In genomic region chr2:9143264-9143815, GRCh38 we compare ENCODE assay signal across 8 cellular contexts.
A peak's percentile ranks its signal among the peaks of the same experiment; 100 is the strongest.
DNase-seq lines count a peak whose midpoint lies in the region; ATAC-seq and TF ChIP-seq lines count a peak whose summit lies in the region.

No MANE protein-coding gene starts in this region.

- H3K9me3 ChIP-seq in heart right ventricle (no peaks in the 10 kb centered on the region), mammary epithelial cell (replicated peaks; ENCODE audit: insufficient read depth, low read length) (no peaks in the 10 kb centered on the region), muscle layer of colon (ENCODE audit: low read length) (no peaks in the 10 kb centered on the region), uterus (no peaks in the 10 kb centered on the region), tibial nerve (no peaks in the 10 kb centered on the region)

- no peak overlapping the region for H3K9ac ChIP-seq in mammary epithelial cell (ENCODE audit: insufficient read depth, low read length)
- H3K9ac ChIP-seq in muscle layer of colon (ENCODE audit: low read length): peak overlapping the region; percentile 24

- BruUV-seq in mammary epithelial cell (replicated peaks; lab: Mats Ljungman, UMichigan): no TSS peak

- H3K36me3 ChIP-seq in heart right ventricle: no peaks in the 10 kb centered on the region
- H3K36me3 ChIP-seq in mammary epithelial cell (ENCODE audit: insufficient read depth, low read length): no peaks in the 10 kb centered on the region
- no peaks in the 10 kb centered on the region for H3K36me3 ChIP-seq in muscle layer of colon (ENCODE audit: insufficient read depth, low read length)
- H3K36me3 ChIP-seq in uterus: no peaks in the 10 kb centered on the region
- no peaks in the 10 kb centered on the region for H3K36me3 ChIP-seq in tibial nerve

- H2AFZ ChIP-seq in mammary epithelial cell (ENCODE audit: low read depth, low read length): peak overlapping the region; percentile 76

- H4K20me1 ChIP-seq in mammary epithelial cell (ENCODE audit: insufficient read depth, low read length): no peaks in the 10 kb centered on the region

- H3K79me2 ChIP-seq in mammary epithelial cell (ENCODE audit: insufficient read depth, low read length): no peaks in the 10 kb centered on the region

- intact Hi-C loops in heart right ventricle (cut with DNase I) (loop anchor here in 9 of 10 donors (1.0 to 10.0 kb wide), 12 partner anchors 49 to 281 kb away; partner anchors contain the start of genes ASAP2 (in 4 of the 9), CPSF3 (in 4 of the 9) and ITGB1BP1 (in 4 of the 9)), cardiac septum (cut with DNase I) (loop anchor here (2.0 to 5.0 kb wide), 3 partner anchors 64 to 279 kb away; partner anchors contain the start of genes ASAP2, CPSF3 and ITGB1BP1), mammary epithelial cell (cut with micrococcal nuclease) (loop anchor here (2.0 to 10.0 kb wide), 7 partner anchors 141 to 641 kb away; partner anchors contain the start of genes CPSF3, IAH1, ITGB1BP1 and MBOAT2), uterus (cut with DNase I; ENCODE audit: low total_unique reads) (loop anchor here (10.0 kb wide), 2 partner anchors 61 to 191 kb away; partner anchors contain the start of gene ASAP2)

- CTCF ChIA-PET in mammary epithelial cell (lab: Charles Lee; ENCODE audit: low non-redundant PET): interaction anchor here (0.6 kb wide), 1 partner anchor 294 kb away, joined by 6 read pairs; no protein-coding TSS in a partner anchor

- in situ Hi-C loops in mammary epithelial cell (cut with MboI; ENCODE audit: low sequenced_read_pairs in 2 of 2): loop anchor here (10.0 kb wide), 1 partner anchor 191 kb away; no protein-coding TSS in a partner anchor

- peak overlapping the region; percentile 64 for H3K4me2 ChIP-seq in mammary epithelial cell (ENCODE audit: insufficient read depth, low read depth, low read length)

- H3K27ac ChIP-seq in heart right ventricle (peak overlapping the region in 9 of 10 donors; percentile 6 to 67 (median 42)), mammary epithelial cell (ENCODE audit: insufficient read depth, low read depth, low read length) (peak overlapping the region; percentile 48), muscle layer of colon (ENCODE audit: low read depth, low read length) (peak overlapping the region; percentile 36), uterus (peak overlapping the region; percentile 72 to 84), tibial nerve (peak overlapping the region in 2 of 4 donors; percentile 65 to 72)

- dilution Hi-C loops in mammary epithelial cell (cut with HindIII; ENCODE audit: low sequenced_read_pairs): loop anchor here (5.0 kb wide), 2 partner anchors 64 to 89 kb away; partner anchors contain the start of gene ASAP2

- H3K27me3 ChIP-seq in heart right ventricle (peaks cover 0 to 5% (median 0%) of the 10 kb centered on the region in 7 donors), mammary epithelial cell (ENCODE audit: insufficient read depth, low read length) (no peaks in the 10 kb centered on the region), muscle layer of colon (ENCODE audit: control insufficient read depth in 1 of 2, insufficient read depth in 2 of 2, low read length in 2 of 2) (no peaks in the 10 kb centered on the region), uterus (no peaks in the 10 kb centered on the region), tibial nerve (no peaks in the 10 kb centered on the region)

- ATAC-seq in heart right ventricle: peak in 3 of 8 donors; percentile 1 to 5 (median 4)
- no peak for ATAC-seq in GM21825 (IDR thresholded peaks at IDR 0.05; ENCODE audit: unreplicated experiment)

- TF ChIP-seq CTCF in heart right ventricle (IDR thresholded peaks at IDR 0.05): no peak
- TF ChIP-seq CTCF in mammary epithelial cell (conservative IDR thresholded peaks at IDR 0.05 in 1 of 2, IDR thresholded peaks at IDR 0.05 in 1 of 2; ENCODE audit: extremely low read depth in 1 of 2, insufficient read depth in 1 of 2, low read depth in 1 of 2, low read length in 2 of 2): no peak
- TF ChIP-seq CTCF in uterus (IDR thresholded peaks at IDR 0.05): no peak
- no peak for TF ChIP-seq CTCF in tibial nerve (IDR thresholded peaks at IDR 0.05)

- DNase-seq in heart right ventricle: no peak
- no peak for DNase-seq in cardiac septum (ENCODE audit: low spot score)
- DNase-seq in mammary epithelial cell: no peak
- no peak for DNase-seq in uterus
- DNase-seq in NCI-H69 (lab: John Stamatoyannopoulos, UW): no peak
- DNase-seq in tibial nerve (ENCODE audit: low spot score in 2 of 2): no peak

- WGBS in heart right ventricle, 2 donors: 73 to 75% methylated on average over 11 of the region's 11 CpGs
- WGBS in mammary epithelial cell (ENCODE audit: low coverage, missing lambda C conversion rate): 75% methylated on average over 10 of the region's 11 CpGs
- 65 to 74% methylated on average over 11 of the region's 11 CpGs for WGBS in tibial nerve, 2 donors

- TF ChIP-seq POLR2A in uterus (IDR thresholded peaks at IDR 0.05): no peak
- no peak for TF ChIP-seq POLR2A in tibial nerve (IDR thresholded peaks at IDR 0.05)

- peak overlapping the region in 7 of 10 donors; percentile 12 to 47 (median 24) for H3K4me3 ChIP-seq in heart right ventricle
- peak overlapping the region in 2 of 3 experiments; percentile 10 to 19 for H3K4me3 ChIP-seq in mammary epithelial cell (replicated peaks in 1 of 3; ENCODE audit: insufficient read depth in 1 of 3, low read depth in 2 of 3, low read length in 3 of 3)
- peak overlapping the region; percentile 22 to 53 for H3K4me3 ChIP-seq in muscle layer of colon (ENCODE audit: low read depth in 1 of 2, low read length in 2 of 2)
- H3K4me3 ChIP-seq in uterus: peak overlapping the region in 1 of 2 donors; percentile 9
- H3K4me3 ChIP-seq in tibial nerve: peak overlapping the region in 2 of 4 donors; percentile 17 to 21

- no peak for TF ChIP-seq EP300 in tibial nerve (IDR thresholded peaks at IDR 0.05)

- peaks cover 5 to 15% (median 10%) of the 10 kb centered on the region in 9 donors for H3K4me1 ChIP-seq in heart right ventricle
- peaks cover 7% of the 10 kb centered on the region for H3K4me1 ChIP-seq in mammary epithelial cell (ENCODE audit: insufficient read depth, low read length)
- peaks cover 10% of the 10 kb centered on the region for H3K4me1 ChIP-seq in muscle layer of colon (ENCODE audit: insufficient read depth, low read length)
- peaks cover 6 to 7% of the 10 kb centered on the region in 2 donors for H3K4me1 ChIP-seq in uterus
- H3K4me1 ChIP-seq in tibial nerve: peaks cover 0 to 30% (median 7%) of the 10 kb centered on the region in 4 donors
